In genomic region chr18:36628435-36629094, GRCh38 we compare ENCODE assay signal across 11 cellular contexts.
A peak's percentile ranks its signal among the peaks of the same experiment; 100 is the strongest.
DNase-seq lines count a peak whose midpoint lies in the region; TF ChIP-seq lines count a peak whose summit lies in the region.
"Had no signal": no experiment of that assay in that cellular context is flagged by ENCODE, and none has a peak within 500 bp of the region (broad histone marks: within the 10 kb centered on the region; RNA-seq: fewer than 3 reads in every experiment).

No MANE protein-coding gene starts in this region.

- H3K9me2 ChIP-seq in hepatocyte (replicated peaks; ENCODE audit: insufficient read depth) = no peaks in the 10 kb centered on the region

- TF ChIP-seq POLR2A in tibial nerve (IDR thresholded peaks at IDR 0.05) = no peak

- H3K27me3 ChIP-seq in hepatocyte = no peaks in the 10 kb centered on the region
- no peaks in the 10 kb centered on the region for H3K27me3 ChIP-seq in tibial nerve

- no peak for TF ChIP-seq EP300 in tibial nerve (IDR thresholded peaks at IDR 0.05)

- H3K4me2 ChIP-seq in hepatocyte = no peak overlapping the region

- H4K20me1 ChIP-seq in hepatocyte (ENCODE audit: insufficient read depth, poor library complexity, severe bottlenecking) = no peaks in the 10 kb centered on the region

- no peaks in the 10 kb centered on the region for H3K36me3 ChIP-seq in hepatocyte (replicated peaks; ENCODE audit: insufficient read depth, low read depth)
- no peaks in the 10 kb centered on the region for H3K36me3 ChIP-seq in tibial nerve
- H3K36me3 ChIP-seq: spleen had no signal

- no peaks in the 10 kb centered on the region for H3K9me3 ChIP-seq in hepatocyte (ENCODE audit: low read depth)
- no peaks in the 10 kb centered on the region for H3K9me3 ChIP-seq in tibial nerve
- H3K9me3 ChIP-seq: spleen had no signal

- no peaks in the 10 kb centered on the region for H3K79me2 ChIP-seq in hepatocyte

- WGBS in hepatocyte (ENCODE audit: low lambda C conversion rate, missing lambda C conversion rate) = 33% methylated on average over 2 of the region's 2 CpGs
- WGBS in tibial nerve, 2 donors = 18 to 24% methylated on average over 2 of the region's 2 CpGs

- H3K27ac ChIP-seq in coronary artery (peak overlapping the region; percentile 86 to 93), hepatocyte (peak overlapping the region; percentile 70), tibial nerve (peak overlapping the region in 3 of 4 donors; percentile 27 to 58 (median 51))

- DNase-seq in H4 (ENCODE audit: low spot score) (peak; percentile 23), coronary artery (ENCODE audit: low spot score) (no peak), hepatocyte (ENCODE audit: low spot score) (peak; percentile 36), tibial nerve (ENCODE audit: low spot score in 2 of 2) (no peak), T-helper 1 cell (no peak), nucleus accumbens (lab: John Stamatoyannopoulos, UW) (no peak), GM13976 (ENCODE audit: low spot score) (no peak)
- DNase-seq: activated CD4-positive, alpha-beta memory T cell treated with anti-CD3 and anti-CD28 coated beads, Interleukin-2, amount 10 ng/mL, durations not matched to agents 7 days and 5 days; dermis blood vessel endothelial cell; NCI-H2029 treated with DMSO at 0.1 percent for 48 hours; spleen had no signal

- TF ChIP-seq CTCF in coronary artery (IDR thresholded peaks at IDR 0.05) (no peak), hepatocyte (IDR thresholded peaks at IDR 0.05; ENCODE audit: poor library complexity) (no peak), tibial nerve (IDR thresholded peaks at IDR 0.05) (no peak), GM13976 (IDR thresholded peaks at IDR 0.05; ENCODE audit: borderline replicate concordance, control extremely low read depth, extremely low read depth, insufficient read depth, missing control alignments) (no peak)

- no peak overlapping the region for H2AFZ ChIP-seq in hepatocyte

- in situ Hi-C loops in GM13976 (cut with MboI; ENCODE audit: low sequenced_read_pairs, unreplicated experiment) = no loop called here

- no peak overlapping the region for H3K4me3 ChIP-seq in coronary artery
- no peak overlapping the region for H3K4me3 ChIP-seq in hepatocyte
- no peak overlapping the region for H3K4me3 ChIP-seq in tibial nerve
- H3K4me3 ChIP-seq: spleen had no signal

- peaks cover 4% of the 10 kb centered on the region for H3K4me1 ChIP-seq in hepatocyte (ENCODE audit: insufficient read depth)
- H3K4me1 ChIP-seq in tibial nerve = peaks cover 0 to 6% (median 0%) of the 10 kb centered on the region in 4 donors
- H3K4me1 ChIP-seq: spleen had no signal

Comparison
In these comparisons a context has a peak if more than half of its experiments do, and no peak if none do; other contexts are left out.
1. DNase-seq: peak in H4 (single experiment) and hepatocyte (single experiment); none in coronary artery (single experiment), tibial nerve (0 of 2), T-helper 1 cell (0 of 5), nucleus accumbens (0 of 56) and GM13976 (single experiment).
2. Peak in every context shown above with its lines, with median percentiles within 50 percentile points of each other: H3K27ac ChIP-seq.